ENCODE assay signal across 40 cellular contexts in genomic region chr11:101909087-101909486, GRCh38. TPM values are rescaled to one million over a fixed set of nuclear protein-coding genes. Genes with fewer than 3 reads are reported as not detected.
"Had no signal": no experiment of that assay in that cellular context is flagged by ENCODE, and none has a peak within 500 bp of the region (broad histone marks: within the 10 kb centered on the region; RNA-seq: fewer than 3 reads in every experiment).

No MANE protein-coding gene starts in this region.

- H3K36me3 Mint-ChIP-seq: activated naive CD4-positive, alpha-beta T cell treated with anti-CD3 and anti-CD28 coated beads, Interleukin-2, amount 10 ng/mL, durations not matched to agents 7 days and 5 days; immature natural killer cell; naive B cell; stimulated activated memory B cell treated with anti-CD40 and anti-IgM and Interleukin-4, amounts not matched to agents 10 μg/mL and 1 μg/mL and 100 μg/mL, for 72 hours had no signal

- H3K4me3 ChIP-seq: colonic mucosa, gastroesophageal sphincter, ovary, sigmoid colon, tibial nerve had no signal

- H3K27me3 ChIP-seq: colonic mucosa, gastroesophageal sphincter, ovary, sigmoid colon, tibial nerve had no signal

- H3K27ac ChIP-seq: colonic mucosa, neutrophil, ovary, WERI-Rb-1 had no signal

- H3K36me3 ChIP-seq: colonic mucosa, gastroesophageal sphincter, neutrophil, ovary, sigmoid colon, tibial nerve, WERI-Rb-1 had no signal

- H3K9me3 ChIP-seq: colonic mucosa, gastroesophageal sphincter, neutrophil, ovary, sigmoid colon, tibial nerve had no signal

- DNase-seq: activated CD4-positive, alpha-beta T cell treated with anti-CD3 and anti-CD28 coated beads for 48 hours; activated CD4-positive, alpha-beta T cell treated with anti-CD3 and anti-CD28 coated beads, Interleukin-2, amount 50 U/mL, for 48 hours; activated CD8-positive, alpha-beta memory T cell treated with anti-CD3 and anti-CD28 coated beads, Interleukin-2, amount 50 U/mL, for 4 hours; activated effector memory CD4-positive, alpha-beta T cell treated with anti-CD3 and anti-CD28 coated beads, Interleukin-2, amount 50 U/mL, for 16 hours; activated naive CD4-positive, alpha-beta T cell treated with anti-CD3 and anti-CD28 coated beads, Interleukin-2, amount 10 ng/mL, durations not matched to agents 7 days and 5 days; activated naive CD8-positive, alpha-beta T cell treated with anti-CD3 and anti-CD28 coated beads, Interleukin-2, amount 50 U/mL, for 24 hours; activated T-cell treated with anti-CD3 and anti-CD28 coated beads, Interleukin-2, amount 50 U/mL, for 1 hour; cerebellar nuclear complex; colonic mucosa; effector CD8-positive, alpha-beta T cell; erythroblast; hypothalamus; immature natural killer cell; kidney; naive B cell; nephron progenitor cell; ovary; sigmoid colon; small intestine; stimulated activated CD4-positive, alpha-beta T cell treated with anti-CD3 and anti-CD28 coated beads, Interleukin-4, amount 100 ng/mL, for 4 hours; stimulated activated CD8-positive, alpha-beta memory T cell treated with anti-CD3 and anti-CD28 coated beads, Interleukin-4, amount 100 ng/mL, for 48 hours; stimulated activated naive CD8-positive, alpha-beta T cell treated with anti-CD3 and anti-CD28 coated beads, Interleukin-15, amount 100 ng/mL, for 72 hours; substantia nigra; SW 1271; T-helper 9 cell; WERI-Rb-1 had no signal

- H3K27ac Mint-ChIP-seq: activated naive CD4-positive, alpha-beta T cell treated with anti-CD3 and anti-CD28 coated beads, Interleukin-2, amount 10 ng/mL, durations not matched to agents 7 days and 5 days; activated naive CD8-positive, alpha-beta T cell treated with anti-CD3 and anti-CD28 coated beads, Interleukin-2, amount 50 U/mL, for 24 hours; activated T-helper 1 cell treated with anti-CD3 and anti-CD28 coated beads, Interleukin-12 subunit alpha, Interleukin-12 subunit beta, Interleukin-2, Interleukin-4 antibody, amounts not matched to agents 30 ng/mL and 10 ng/mL and 1 ng/mL, durations not matched to agents 14 hours and 24 hours and 36 hours; immature natural killer cell; naive B cell; nephron progenitor cell; progenitor cell of endocrine pancreas; stimulated activated memory B cell treated with anti-CD40 and anti-IgM and Interleukin-4, amounts not matched to agents 10 μg/mL and 1 μg/mL and 100 μg/mL, for 72 hours; stimulated activated naive CD8-positive, alpha-beta T cell treated with anti-CD3 and anti-CD28 coated beads, Interleukin-15, amount 100 ng/mL, for 72 hours; T-helper 1 cell treated with Interleukin-12 subunit alpha and Interleukin-12 subunit beta and Interleukin-4 antibody, amounts not matched to agents 30 μg/mL and 1 μg/mL, for 36 hours had no signal

- H3K4me1 Mint-ChIP-seq: activated naive CD4-positive, alpha-beta T cell treated with anti-CD3 and anti-CD28 coated beads, Interleukin-2, amount 10 ng/mL, durations not matched to agents 7 days and 5 days; stimulated activated memory B cell treated with anti-CD40 and anti-IgM and Interleukin-4, amounts not matched to agents 10 μg/mL and 1 μg/mL and 100 μg/mL, for 72 hours; stimulated activated naive CD8-positive, alpha-beta T cell treated with anti-CD3 and anti-CD28 coated beads, Interleukin-15, amount 100 ng/mL, for 72 hours had no signal

- ATAC-seq: activated CD4-positive, CD25-positive, alpha-beta regulatory T cell treated with anti-CD3 and anti-CD28 coated beads, Interleukin-2, amount 50 U/mL, for 24 hours; activated naive CD8-positive, alpha-beta T cell treated with anti-CD3 and anti-CD28 coated beads, Interleukin-2, amount 50 U/mL, for 24 hours; stimulated activated memory B cell treated with anti-CD40 and anti-IgM and Interleukin-4, amounts not matched to agents 10 μg/mL and 1 μg/mL and 100 μg/mL, for 72 hours; stimulated activated naive CD8-positive, alpha-beta T cell treated with anti-CD3 and anti-CD28 coated beads, Interleukin-15, amount 100 ng/mL, for 72 hours had no signal

- H3K4me3 Mint-ChIP-seq: activated naive CD4-positive, alpha-beta T cell treated with anti-CD3 and anti-CD28 coated beads, Interleukin-2, amount 10 ng/mL, durations not matched to agents 7 days and 5 days; activated naive CD8-positive, alpha-beta T cell treated with anti-CD3 and anti-CD28 coated beads, Interleukin-2, amount 50 U/mL, for 24 hours; activated T-helper 1 cell treated with anti-CD3 and anti-CD28 coated beads, Interleukin-12 subunit alpha, Interleukin-12 subunit beta, Interleukin-2, Interleukin-4 antibody, amounts not matched to agents 30 ng/mL and 10 ng/mL and 1 ng/mL, durations not matched to agents 14 hours and 24 hours and 36 hours; immature natural killer cell; naive B cell; nephron progenitor cell; stimulated activated memory B cell treated with anti-CD40 and anti-IgM and Interleukin-4, amounts not matched to agents 10 μg/mL and 1 μg/mL and 100 μg/mL, for 72 hours; stimulated activated naive CD8-positive, alpha-beta T cell treated with anti-CD3 and anti-CD28 coated beads, Interleukin-15, amount 100 ng/mL, for 72 hours; T-helper 1 cell treated with Interleukin-12 subunit alpha and Interleukin-12 subunit beta and Interleukin-4 antibody, amounts not matched to agents 30 μg/mL and 1 μg/mL, for 36 hours had no signal

- H3K9me3 Mint-ChIP-seq: activated naive CD4-positive, alpha-beta T cell treated with anti-CD3 and anti-CD28 coated beads, Interleukin-2, amount 10 ng/mL, durations not matched to agents 7 days and 5 days; activated naive CD8-positive, alpha-beta T cell treated with anti-CD3 and anti-CD28 coated beads, Interleukin-2, amount 50 U/mL, for 24 hours; activated T-helper 1 cell treated with anti-CD3 and anti-CD28 coated beads, Interleukin-12 subunit alpha, Interleukin-12 subunit beta, Interleukin-2, Interleukin-4 antibody, amounts not matched to agents 30 ng/mL and 10 ng/mL and 1 ng/mL, durations not matched to agents 14 hours and 24 hours and 36 hours; immature natural killer cell; naive B cell; nephron progenitor cell; stimulated activated memory B cell treated with anti-CD40 and anti-IgM and Interleukin-4, amounts not matched to agents 10 μg/mL and 1 μg/mL and 100 μg/mL, for 72 hours; stimulated activated naive CD8-positive, alpha-beta T cell treated with anti-CD3 and anti-CD28 coated beads, Interleukin-15, amount 100 ng/mL, for 72 hours; T-helper 1 cell treated with Interleukin-12 subunit alpha and Interleukin-12 subunit beta and Interleukin-4 antibody, amounts not matched to agents 30 μg/mL and 1 μg/mL, for 36 hours had no signal

- H3K27me3 Mint-ChIP-seq: activated naive CD4-positive, alpha-beta T cell treated with anti-CD3 and anti-CD28 coated beads, Interleukin-2, amount 10 ng/mL, durations not matched to agents 7 days and 5 days; progenitor cell of endocrine pancreas; stimulated activated naive CD8-positive, alpha-beta T cell treated with anti-CD3 and anti-CD28 coated beads, Interleukin-15, amount 100 ng/mL, for 72 hours had no signal

RNA-seq across cellular contexts. Expression of gene ANGPTL5, which starts 7.2 kb away (rescaled TPM):
- total RNA-seq: activated CD8-positive, alpha-beta memory T cell treated with anti-CD3 and anti-CD28 coated beads for 36 hours; activated T-helper 1 cell treated with anti-CD3 and anti-CD28 coated beads, Interleukin-12 subunit alpha, Interleukin-12 subunit beta, Interleukin-2, Interleukin-4 antibody, amounts not matched to agents 30 ng/mL and 10 ng/mL and 1 ng/mL, durations not matched to agents 14 hours and 24 hours and 36 hours; colonic mucosa; dermis microvascular lymphatic vessel endothelial cell; fibroblast of villous mesenchyme; kidney; lung microvascular endothelial cell; progenitor cell of endocrine pancreas; renal cortical epithelial cell; ureter had no signal
